Comparison of ENCODE assay signal across 32 cellular contexts in genomic region chr5:96658272-96658671, GRCh38. TPM values are rescaled to one million over a fixed set of nuclear protein-coding genes. Genes with fewer than 3 reads are reported as not detected.
A peak's percentile ranks its signal among the peaks of the same experiment; 100 is the strongest.
DNase-seq lines count a peak whose midpoint lies in the region; ATAC-seq, FAIRE-seq and TF ChIP-seq lines count a peak whose summit lies in the region.
"Had no signal": no experiment of that assay in that cellular context is flagged by ENCODE, and none has a peak within 500 bp of the region (broad histone marks: within the 10 kb centered on the region; RNA-seq: fewer than 3 reads in every experiment).

No MANE protein-coding gene starts in this region.

- DNase-seq in Calu3 (no peak), PC-3 (peak; percentile 30), islet precursor cell (peak; percentile 80), renal cortical epithelial cell (ENCODE audit: low read depth) (peak; percentile 72), foreskin fibroblast (no peak), HTR-8/SVneo (ENCODE audit: insufficient read length, low spot score) (no peak), aorta (no peak)
- DNase-seq: activated CD4-positive, alpha-beta T cell treated with anti-CD3 and anti-CD28 coated beads for 36 hours; activated CD8-positive, alpha-beta T cell treated with anti-CD3 and anti-CD28 coated beads, Interleukin-2, amount 10 ng/mL, durations not matched to agents 7 days and 5 days; amygdala; hypothalamus; NCI-H1417; NCI-H2081 treated with DMSO at 0.1 percent for 48 hours; NCI-H2227 treated with DMSO at 0.1 percent for 48 hours; NCI-H526; NK-92 treated with Interleukin-12 subunit alpha and Interleukin-12 subunit beta, amount 100 ng/mL, for 24 hours; right cardiac atrium; SIG-M5; spleen; stimulated activated CD4-positive, alpha-beta T cell treated with anti-CD3 and anti-CD28 coated beads, Interleukin-2, amount 100 ng/mL, for 24 hours; T-helper 9 cell; uterus had no signal

- H3K4me1 ChIP-seq in PC-3 (ENCODE audit: insufficient read depth, low read length) (peaks cover 72% of the 10 kb centered on the region), aorta (ENCODE audit: control insufficient read depth in 1 of 2, insufficient read depth in 2 of 2, low read length in 2 of 2) (no peaks in the 10 kb centered on the region)
- H3K4me1 ChIP-seq: parathyroid adenoma, uterus had no signal

- TF ChIP-seq CTCF in Calu3 (IDR thresholded peaks at IDR 0.05; ENCODE audit: unreplicated experiment), result no peak
- no peak for TF ChIP-seq CTCF in PC-3 (conservative IDR thresholded peaks at IDR 0.05; ENCODE audit: low read depth, low read length)
- no peak for TF ChIP-seq CTCF in foreskin fibroblast (IDR thresholded peaks at IDR 0.05; ENCODE audit: low read depth, low read length)

- no peak for FAIRE-seq in HTR-8/SVneo (lab: Jason Lieb, UNC)
- FAIRE-seq: endothelial cell of umbilical vein, GM19239 had no signal

- intact Hi-C loops in Calu3 (cut with micrococcal nuclease; ENCODE audit: unreplicated experiment) (no loop called here), PC-3 (cut with micrococcal nuclease) (no loop called here), aorta (cut with DNase I) (no loop called here)

- H3K36me3 ChIP-seq in PC-3 (ENCODE audit: low read depth, low read length) (no peaks in the 10 kb centered on the region), aorta (ENCODE audit: control insufficient read depth in 1 of 2, insufficient read depth in 2 of 2, low read length in 1 of 2) (no peaks in the 10 kb centered on the region)
- H3K36me3 ChIP-seq: BLaER1 treated with 17β-estradiol and CSF1 and Interleukin-3, amounts not matched to agents 10 nM and 100 nM; spleen; thoracic aorta; uterus had no signal

- H3K4me3 Mint-ChIP-seq in Calu3 (ENCODE audit: low read depth, unreplicated experiment), result no peak overlapping the region
- H3K4me3 Mint-ChIP-seq: activated CD4-positive, alpha-beta T cell treated with anti-CD3 and anti-CD28 coated beads for 36 hours; activated CD8-positive, alpha-beta T cell treated with anti-CD3 and anti-CD28 coated beads, Interleukin-2, amount 10 ng/mL, durations not matched to agents 7 days and 5 days; activated naive CD4-positive, alpha-beta T cell treated with anti-CD3 and anti-CD28 coated beads, Interleukin-2, amount 50 U/mL, for 24 hours; activated T-helper 17 cell treated with anti-CD3 and anti-CD28 coated beads, Interleukin-2, amount 50 U/mL, for 72 hours; stimulated activated naive CD8-positive, alpha-beta T cell treated with anti-CD3 and anti-CD28 coated beads, Interleukin-15, Interleukin-2, amounts not matched to agents 100 ng/mL and 50 ng/mL, for 24 hours had no signal

- WGBS in aorta, 2 donors, result 85 to 88% methylated on average over 1 of the region's 1 CpG

- ATAC-seq in PC-3 (no peak), aorta (ENCODE audit: low FRiP score) (no peak)
- ATAC-seq: activated CD4-positive, alpha-beta T cell treated with anti-CD3 and anti-CD28 coated beads for 36 hours; activated CD8-positive, alpha-beta T cell treated with anti-CD3 and anti-CD28 coated beads, Interleukin-2, amount 10 ng/mL, durations not matched to agents 7 days and 5 days; activated T-helper 17 cell treated with anti-CD3 and anti-CD28 coated beads, Interleukin-2, amount 50 U/mL, for 72 hours; right cardiac atrium had no signal

- H3K4me3 ChIP-seq in PC-3 (ENCODE audit: low read length), result no peak overlapping the region
- H3K4me3 ChIP-seq in foreskin fibroblast (ENCODE audit: low read depth in 1 of 2, low read length in 2 of 2), result no peak overlapping the region
- H3K4me3 ChIP-seq in aorta (ENCODE audit: low read length in 2 of 2), result no peak overlapping the region
- H3K4me3 ChIP-seq: BLaER1 treated with 17β-estradiol and CSF1 and Interleukin-3, amounts not matched to agents 10 nM and 100 nM; spleen; thoracic aorta; uterus had no signal

- peak overlapping the region; percentile 98 for H3K27ac Mint-ChIP-seq in Calu3 (ENCODE audit: unreplicated experiment)
- H3K27ac Mint-ChIP-seq: activated CD4-positive, alpha-beta T cell treated with anti-CD3 and anti-CD28 coated beads for 36 hours; activated CD8-positive, alpha-beta T cell treated with anti-CD3 and anti-CD28 coated beads, Interleukin-2, amount 10 ng/mL, durations not matched to agents 7 days and 5 days; activated naive CD4-positive, alpha-beta T cell treated with anti-CD3 and anti-CD28 coated beads, Interleukin-2, amount 50 U/mL, for 24 hours; activated T-helper 17 cell treated with anti-CD3 and anti-CD28 coated beads, Interleukin-2, amount 50 U/mL, for 72 hours; stimulated activated naive CD8-positive, alpha-beta T cell treated with anti-CD3 and anti-CD28 coated beads, Interleukin-15, Interleukin-2, amounts not matched to agents 100 ng/mL and 50 ng/mL, for 24 hours had no signal

- H3K9ac ChIP-seq in PC-3 (ENCODE audit: low read length), result peak overlapping the region; percentile 59; the same call in 1 of the 2 replicates
- H3K9ac ChIP-seq: BLaER1 treated with 17β-estradiol and CSF1 and Interleukin-3, amounts not matched to agents 10 nM and 100 nM; KMS-11; parathyroid adenoma had no signal

- H3K9me3 ChIP-seq in PC-3 (ENCODE audit: low read length) (no peaks in the 10 kb centered on the region), aorta (ENCODE audit: control insufficient read depth, low read length) (no peaks in the 10 kb centered on the region)
- H3K9me3 ChIP-seq: BLaER1 treated with 17β-estradiol and CSF1 and Interleukin-3, amounts not matched to agents 10 nM and 100 nM; spleen; thoracic aorta; uterus had no signal

- BruUV-seq in Calu3 (replicated peaks; lab: Mats Ljungman, UMichigan) (no TSS peak), PC-3 (replicated peaks; lab: Mats Ljungman, UMichigan) (no TSS peak)

- H3K27me3 ChIP-seq in PC-3 (ENCODE audit: low read length), result no peaks in the 10 kb centered on the region
- no peaks in the 10 kb centered on the region for H3K27me3 ChIP-seq in aorta (ENCODE audit: control insufficient read depth in 1 of 2, insufficient read depth in 2 of 2, low read length in 1 of 2)
- H3K27me3 ChIP-seq: uterus had no signal

- H3K27ac ChIP-seq in PC-3 (ENCODE audit: low read length), result peak overlapping the region; percentile 96
- no peak overlapping the region for H3K27ac ChIP-seq in aorta (ENCODE audit: low read depth in 1 of 2, low read length in 2 of 2)
- H3K27ac ChIP-seq: KMS-11, parathyroid adenoma, spleen, thoracic aorta, uterus, VCaP had no signal

- H3K4me1 Mint-ChIP-seq in Calu3 (ENCODE audit: low read depth, unreplicated experiment), result peaks cover 84% of the 10 kb centered on the region

- H3K9me2 ChIP-seq in PC-3 (replicated peaks; ENCODE audit: low read length), result no peaks in the 10 kb centered on the region

- CTCF ChIA-PET in Calu3 (lab: Charles Lee), result interaction anchor here (1.8 kb wide), 1 partner anchor 32 kb away, joined by 5 read pairs; no protein-coding TSS in a partner anchor
- CTCF ChIA-PET in PC-3 (lab: Charles Lee), result no interaction called here

- H3K36me3 Mint-ChIP-seq in Calu3 (ENCODE audit: insufficient read depth, unreplicated experiment), result peaks cover 33% of the 10 kb centered on the region
- H3K36me3 Mint-ChIP-seq: activated naive CD4-positive, alpha-beta T cell treated with anti-CD3 and anti-CD28 coated beads, Interleukin-2, amount 50 U/mL, for 24 hours had no signal

- H4K20me1 ChIP-seq in PC-3 (ENCODE audit: low read length), result peaks cover 4% of the 10 kb centered on the region

- H3K9me3 Mint-ChIP-seq in Calu3 (ENCODE audit: low read depth, unreplicated experiment), result no peaks in the 10 kb centered on the region
- H3K9me3 Mint-ChIP-seq: activated naive CD4-positive, alpha-beta T cell treated with anti-CD3 and anti-CD28 coated beads, Interleukin-2, amount 50 U/mL, for 24 hours; activated T-helper 17 cell treated with anti-CD3 and anti-CD28 coated beads, Interleukin-2, amount 50 U/mL, for 72 hours; stimulated activated naive CD8-positive, alpha-beta T cell treated with anti-CD3 and anti-CD28 coated beads, Interleukin-15, Interleukin-2, amounts not matched to agents 100 ng/mL and 50 ng/mL, for 24 hours had no signal

- peaks cover 5% of the 10 kb centered on the region for H3K79me2 ChIP-seq in PC-3 (ENCODE audit: low read length)

- POLR2A ChIA-PET in PC-3 (lab: Charles Lee; ENCODE audit: unreplicated experiment), result no interaction called here

- H3K27me3 Mint-ChIP-seq in Calu3 (ENCODE audit: unreplicated experiment), result no peaks in the 10 kb centered on the region

- H3F3A ChIP-seq in PC-3 (ENCODE audit: low read length, unreplicated experiment), result peaks cover 13% of the 10 kb centered on the region

- H2AFZ ChIP-seq in PC-3 (ENCODE audit: low read length), result no peak overlapping the region
- H2AFZ ChIP-seq: parathyroid adenoma had no signal

- 0 out of 2 replicates have a peak overlapping the region, but pooled peaks have one; percentile 29 for H3K4me2 ChIP-seq in PC-3 (ENCODE audit: low read length)

RNA-seq across cellular contexts. Expression of gene CAST, which starts 3.9 kb away (rescaled TPM):
- total RNA-seq in Calu3 (2022) (342 and 395 TPM in 2 replicates), PC-3 (2014; rRNA removed) (64.4 and 73.2 TPM in 2 replicates), renal cortical epithelial cell (183 and 341 TPM in 2 replicates), aorta (100 to 1,000 TPM; 305 to 307 TPM)
- polyA plus RNA-seq in aorta, result 100 to 1,000 TPM; 101 to 118 TPM

Comparison
In these comparisons a context has a peak if more than half of its experiments do, and no peak if none do; other contexts are left out.
1. DNase-seq: peak in PC-3 (single experiment), islet precursor cell (single experiment) and renal cortical epithelial cell (single experiment); none in Calu3 (single experiment), foreskin fibroblast (0 of 2), HTR-8/SVneo (single experiment) and aorta (0 of 2).